12 cellular contexts compared by ENCODE assay signal in genomic region chr10:7432884-7433726, GRCh38.
DNase-seq lines count a peak whose midpoint lies in the region; ATAC-seq and TF ChIP-seq lines count a peak whose summit lies in the region.
"Had no signal": no experiment of that assay in that cellular context is flagged by ENCODE, and none has a peak within 500 bp of the region (broad histone marks: within the 10 kb centered on the region; RNA-seq: fewer than 3 reads in every experiment).

No MANE protein-coding gene starts in this region.

- no peaks in the 10 kb centered on the region for H3K27me3 ChIP-seq in BLaER1
- H3K27me3 ChIP-seq: tibial artery had no signal

- H3K9me3 ChIP-seq in BLaER1, result no peaks in the 10 kb centered on the region
- H3K9me3 ChIP-seq: tibial artery had no signal

- no peak overlapping the region for H3K9ac ChIP-seq in BLaER1

- TF ChIP-seq CTCF in astrocyte of the cerebellum (IDR thresholded peaks at IDR 0.05; ENCODE audit: low read depth, low read length, missing control alignments), result no peak

- DNase-seq in NCI-H1092 treated with DMSO at 0.1 percent for 48 hours (lab: John Stamatoyannopoulos, UW), result peak; percentile 93
- DNase-seq in astrocyte of the cerebellum (ENCODE audit: low read depth), result no peak
- peak; percentile 67 for DNase-seq in medulla oblongata (ENCODE audit: extremely low spot score)
- no peak for DNase-seq in T-helper 1 cell
- no peak for DNase-seq in HK-2 (ENCODE audit: unreplicated experiment)
- DNase-seq: activated B cell treated with CpG ODN at 0.5 μM for 24 hours; activated T-cell treated with anti-CD3 and anti-CD28 coated beads, Interleukin-2, amount 50 U/mL, for 48 hours; aorta; tibial artery had no signal

- peaks cover 14% of the 10 kb centered on the region for H3K4me1 ChIP-seq in BLaER1
- H3K4me1 ChIP-seq: tibial artery had no signal

- H3K4me3 ChIP-seq in BLaER1, result no peak overlapping the region
- peak overlapping the region; percentile 8 for H3K4me3 ChIP-seq in astrocyte of the cerebellum (ENCODE audit: low read depth, low read length)
- H3K4me3 ChIP-seq: tibial artery had no signal

- peak overlapping the region; percentile 21 for H3K4me2 ChIP-seq in BLaER1

- no peak overlapping the region for H3K27ac ChIP-seq in BLaER1
- H3K27ac ChIP-seq: tibial artery had no signal

- H3K36me3 ChIP-seq in BLaER1, result no peaks in the 10 kb centered on the region
- H3K36me3 ChIP-seq: tibial artery had no signal

- H4K20me1 ChIP-seq in BLaER1, result no peaks in the 10 kb centered on the region

- ATAC-seq in GM18520 (IDR thresholded peaks at IDR 0.05; ENCODE audit: unreplicated experiment), result no peak
- ATAC-seq in GM18502 (IDR thresholded peaks at IDR 0.05; ENCODE audit: poor library complexity, unreplicated experiment), result no peak

- in situ Hi-C loops in astrocyte of the cerebellum (cut with HindIII; ENCODE audit: low sequenced_read_pairs), result no loop called here

Comparison
In these comparisons a context has a peak if more than half of its experiments do, and no peak if none do; other contexts are left out.
1. DNase-seq: peak in NCI-H1092 treated with DMSO at 0.1 percent for 48 hours (single experiment) and medulla oblongata (single experiment); none in astrocyte of the cerebellum (single experiment), T-helper 1 cell (0 of 5) and HK-2 (single experiment).